In genomic region chr12:6952121-6952859, GRCh38 we compare ENCODE assay signal across 11 cellular contexts. TPM values are rescaled to one million over a fixed set of nuclear protein-coding genes. Genes with fewer than 3 reads are reported as not detected.
DNase-seq lines count a peak whose midpoint lies in the region; ATAC-seq, FAIRE-seq and TF ChIP-seq lines count a peak whose summit lies in the region.
"Had no signal": no experiment of that assay in that cellular context is flagged by ENCODE, and none has a peak within 500 bp of the region (broad histone marks: within the 10 kb centered on the region; RNA-seq: fewer than 3 reads in every experiment).

No MANE protein-coding gene starts in this region.

- DNase-seq in GM12891 (ENCODE audit: insufficient read length, low spot score) (no peak), Peyer's patch (peak in 1 of 3 donors; percentile 48), endodermal cell (peak; percentile 55), sciatic nerve (ENCODE audit: low spot score) (peak; percentile 59), NCI-H2107 (lab: John Stamatoyannopoulos, UW) (no peak)

- H3K9me3 Mint-ChIP-seq in endodermal cell = no peaks in the 10 kb centered on the region

- WGBS in endodermal cell (ENCODE audit: insufficient coverage in 1 of 2, insufficient read length in 1 of 2), 2 experiments = 79 to 94% methylated on average over 9 to 22 of the region's 22 CpGs

- intact Hi-C loops in sciatic nerve (cut with DNase I) = no loop called here

- H3K9me3 ChIP-seq in Peyer's patch (no peaks in the 10 kb centered on the region), endodermal cell (ENCODE audit: control insufficient read depth, low read length) (no peaks in the 10 kb centered on the region)

- H3K4me3 Mint-ChIP-seq in endodermal cell = no peak overlapping the region

- no peaks in the 10 kb centered on the region for H3K27me3 ChIP-seq in Peyer's patch
- no peaks in the 10 kb centered on the region for H3K27me3 ChIP-seq in endodermal cell (ENCODE audit: control insufficient read depth, insufficient read depth, low read length, poor library complexity, severe bottlenecking)

- H3K27ac ChIP-seq in Peyer's patch (peak overlapping the region; percentile 85 to 89 (median 88)), endodermal cell (ENCODE audit: low read depth, low read length) (no peak overlapping the region)

- H3K36me3 Mint-ChIP-seq in endodermal cell (ENCODE audit: low read depth) = peaks cover 17% of the 10 kb centered on the region

- H3K27me3 Mint-ChIP-seq in endodermal cell (ENCODE audit: insufficient read depth) = no peaks in the 10 kb centered on the region

- FAIRE-seq in GM12891 (lab: Jason Lieb, UNC) = no peak

- no peak overlapping the region for H3K27ac Mint-ChIP-seq in endodermal cell

- H3K9ac ChIP-seq in endodermal cell (ENCODE audit: extremely low read depth, low read length, poor library complexity, severe bottlenecking) = no peak overlapping the region

- ATAC-seq in sciatic nerve (no peak), GM21528 (IDR thresholded peaks at IDR 0.05; ENCODE audit: low FRiP score, unreplicated experiment) (no peak), GM19328 (IDR thresholded peaks at IDR 0.05; ENCODE audit: unreplicated experiment) (no peak), HG03025 (IDR thresholded peaks at IDR 0.05; ENCODE audit: low FRiP score, unreplicated experiment) (no peak)

- H3K4me1 Mint-ChIP-seq in endodermal cell = peaks cover 6% of the 10 kb centered on the region

- H3K4me1 ChIP-seq in Peyer's patch = peaks cover 0 to 44% (median 32%) of the 10 kb centered on the region in 4 donors
- H3K4me1 ChIP-seq in endodermal cell (ENCODE audit: control insufficient read depth, insufficient read depth, low read length) = no peaks in the 10 kb centered on the region

- no peak for TF ChIP-seq CTCF in Peyer's patch (IDR thresholded peaks at IDR 0.05)
- no peak for TF ChIP-seq CTCF in endodermal cell (conservative IDR thresholded peaks at IDR 0.05)

- peaks cover 0 to 19% (median 0%) of the 10 kb centered on the region in 3 donors for H3K36me3 ChIP-seq in Peyer's patch
- no peaks in the 10 kb centered on the region for H3K36me3 ChIP-seq in endodermal cell (ENCODE audit: control insufficient read depth, insufficient read depth, low read length)

- TF ChIP-seq POLR2A in GM12891 (IDR thresholded peaks at IDR 0.05; ENCODE audit: low read depth, low read length) (no peak; the same call in 1 of the 2 replicates), Peyer's patch (IDR thresholded peaks at IDR 0.05) (no peak)

- peak overlapping the region; percentile 56 to 69 (median 59) for H3K4me3 ChIP-seq in Peyer's patch
- H3K4me3 ChIP-seq in endodermal cell (ENCODE audit: low read length) = no peak overlapping the region

TF ChIP-seq in GM12891, 5 proteins besides CTCF, POLR2A, EP300 and RAD21:
- no peak for TF ChIP-seq SPI1 (IDR thresholded peaks at IDR 0.05; ENCODE audit: low read depth, low read length)
- no peak for TF ChIP-seq POLR2AphosphoS5 (IDR thresholded peaks at IDR 0.05; ENCODE audit: low read depth, low read length)
- TF ChIP-seq TAF1 (IDR thresholded peaks at IDR 0.05; ENCODE audit: low read depth, low read length) = 0 out of 2 replicates have a peak, but pooled peaks have one; percentile 38
TF ChIP-seq in GM12891: peak in this region for 1.

RNA-seq across cellular contexts. Expression of gene PTPN6, which starts 1.1 kb away (rescaled TPM):
- polyA plus RNA-seq in GM12891 (2012; ENCODE audit: low read depth, missing spikeins) = 446 TPM
- total RNA-seq in Peyer's patch = 100 to 1,000 TPM in 1 of 4 donors, 10 to 100 TPM in 3; 41.6 to 183 (median 44.4) TPM
- total RNA-seq in endodermal cell = 10 to 100 TPM; 35.7 to 68.0 TPM
- polyA plus RNA-seq in endodermal cell (2013, experiment 1 of 2) = 6.3 TPM
- 5.6 TPM for polyA plus RNA-seq in endodermal cell (2013, experiment 2 of 2)
- total RNA-seq in sciatic nerve = 35.0 TPM

RNA-seq across cellular contexts. Expression of gene C12orf57, which starts 8.5 kb away (rescaled TPM):
- polyA plus RNA-seq in GM12891 (2012; ENCODE audit: low read depth, missing spikeins) = 367 TPM
- total RNA-seq in Peyer's patch = 100 to 1,000 TPM; 146 to 339 (median 156) TPM
- 100 to 1,000 TPM; 141 to 257 TPM for total RNA-seq in endodermal cell
- polyA plus RNA-seq in endodermal cell (2013, experiment 1 of 2) = 219 TPM
- polyA plus RNA-seq in endodermal cell (2013, experiment 2 of 2) = 218 TPM
- total RNA-seq in sciatic nerve = 177 TPM

RNA-seq across cellular contexts. Expression of gene RNU7-1, which starts 8.7 kb away (rescaled TPM):
- not detected for polyA plus RNA-seq in GM12891 (2012; ENCODE audit: low read depth, missing spikeins)
- not detected for total RNA-seq in Peyer's patch
- not detected for total RNA-seq in endodermal cell
- polyA plus RNA-seq in endodermal cell (2013, experiment 1 of 2) = not detected
- not detected for polyA plus RNA-seq in endodermal cell (2013, experiment 2 of 2)
- total RNA-seq in sciatic nerve = not detected
- total RNA-seq: NCI-H460, pulmonary artery endothelial cell, ureter had no signal

RNA-seq across cellular contexts. Expression of gene PHB2, which starts 18.2 kb away (rescaled TPM):
- polyA plus RNA-seq in GM12891 (2012; ENCODE audit: low read depth, missing spikeins) = 357 TPM
- 100 to 1,000 TPM; 162 to 219 (median 174) TPM for total RNA-seq in Peyer's patch
- 100 to 1,000 TPM; 260 to 512 TPM for total RNA-seq in endodermal cell
- 270 TPM for polyA plus RNA-seq in endodermal cell (2013, experiment 1 of 2)
- 248 TPM for polyA plus RNA-seq in endodermal cell (2013, experiment 2 of 2)
- total RNA-seq in sciatic nerve = 112 TPM

RNA-seq across cellular contexts. Expression of gene EMG1, which starts 18.4 kb away (rescaled TPM):
- polyA plus RNA-seq in GM12891 (2012; ENCODE audit: low read depth, missing spikeins) = 70.2 TPM
- total RNA-seq in Peyer's patch (10 to 100 TPM in 3 of 4 donors, 1 to 10 TPM in 1; 9.1 to 24.8 (median 18.3) TPM), endodermal cell (100 to 1,000 TPM in 1 of 2 donors, 10 to 100 TPM in 1; 61.1 to 115 TPM), sciatic nerve (42.9 TPM)
- 29.1 TPM for polyA plus RNA-seq in endodermal cell (2013, experiment 1 of 2)
- 26.7 TPM for polyA plus RNA-seq in endodermal cell (2013, experiment 2 of 2)

Comparison
In these comparisons a context has a peak if more than half of its experiments do, and no peak if none do; other contexts are left out.
1. DNase-seq: peak in endodermal cell (single experiment) and sciatic nerve (single experiment); none in GM12891 (single experiment) and NCI-H2107 (single experiment).